11 cellular contexts compared by ENCODE assay signal in genomic region chr9:127444921-127445850, GRCh38. TPM values are rescaled to one million over a fixed set of nuclear protein-coding genes. Genes with fewer than 3 reads are reported as not detected.
DNase-seq lines count a peak whose midpoint lies in the region; ATAC-seq and TF ChIP-seq lines count a peak whose summit lies in the region.
"Had no signal": no experiment of that assay in that cellular context is flagged by ENCODE, and none has a peak within 500 bp of the region (broad histone marks: within the 10 kb centered on the region; RNA-seq: fewer than 3 reads in every experiment).

No MANE protein-coding gene starts in this region.

- no peak for TF ChIP-seq EP300 in stomach (IDR thresholded peaks at IDR 0.05)

- WGBS in IMR-90 (ENCODE audit: extremely low coverage in 2 of 2, insufficient read length in 1 of 2), 2 experiments, result 80% methylated on average over 1 of the region's 15 CpGs; no CpG with 5 or more reads in 1 of the 2 experiments
- 90 to 95% (median 95%) methylated on average over 15 of the region's 15 CpGs for WGBS in stomach, 5 donors

- H4K20me1 ChIP-seq in IMR-90 (ENCODE audit: insufficient read depth, low read length), result peaks cover 63% of the 10 kb centered on the region

- BruUV-seq in IMR-90 (replicated peaks; lab: Mats Ljungman, UMichigan), result TSS peak; percentile 43

- no peak overlapping the region for H2AK5ac ChIP-seq in IMR-90 (ENCODE audit: low read depth, low read length)

- H3K36me3 ChIP-seq in IMR-90 (ENCODE audit: control insufficient read depth, insufficient read depth, low read length) (peaks cover 82% of the 10 kb centered on the region), stomach (peaks cover 84 to 97% (median 96%) of the 10 kb centered on the region in 4 donors)

- in situ Hi-C loops in IMR-90 (cut with MboI; ENCODE audit: low sequenced_read_pairs), result no loop called here

- H3K79me1 ChIP-seq in IMR-90 (ENCODE audit: low read depth in 1 of 2, low read length in 2 of 2), result peaks cover 8 to 69% of the 10 kb centered on the region in 2 experiments

- TF ChIP-seq CTCF in IMR-90 (conservative IDR thresholded peaks at IDR 0.05; ENCODE audit: low read depth, low read length) (no peak), mesothelial cell of epicardium (IDR thresholded peaks at IDR 0.05; ENCODE audit: unreplicated experiment) (no peak), stomach (IDR thresholded peaks at IDR 0.05) (no peak)

- no peak overlapping the region for H4K8ac ChIP-seq in IMR-90 (ENCODE audit: low read depth in 2 of 2, low read length in 2 of 2)

- no peak overlapping the region for H2BK5ac ChIP-seq in IMR-90 (ENCODE audit: low read depth, low read length, poor library complexity, severe bottlenecking)

- no peak overlapping the region for H2BK15ac ChIP-seq in IMR-90 (ENCODE audit: low read depth, low read length)

- DNase-seq in DMS53 (lab: John Stamatoyannopoulos, UW) (peak; percentile 58), DMS53 treated with DMSO at 0.1 percent for 48 hours (lab: John Stamatoyannopoulos, UW; ENCODE audit: unreplicated experiment) (no peak), IMR-90 (peak; percentile 44), mesothelial cell of epicardium (ENCODE audit: low spot score in 2 of 2, unreplicated experiment in 2 of 2) (no peak), stomach (no peak)
- DNase-seq in activated naive CD8-positive, alpha-beta T cell treated with anti-CD3 and anti-CD28 coated beads for 36 hours, result no peak
- DNase-seq in activated effector memory CD4-positive, alpha-beta T cell treated with Interleukin-2 at 50 U/mL for 16 hours, result no peak
- DNase-seq: NCI-H1105, SHP77 had no signal

- no peaks in the 10 kb centered on the region for H3K27me3 ChIP-seq in IMR-90 (ENCODE audit: control insufficient read depth, insufficient read depth, low read length)
- H3K27me3 ChIP-seq in stomach, result no peaks in the 10 kb centered on the region
- H3K27me3 ChIP-seq: foreskin keratinocyte had no signal

- H3K27me3 Mint-ChIP-seq in activated naive CD8-positive, alpha-beta T cell treated with anti-CD3 and anti-CD28 coated beads for 36 hours, result peaks cover 8% of the 10 kb centered on the region
- H3K27me3 Mint-ChIP-seq in mesothelial cell of epicardium (ENCODE audit: low read depth), result no peaks in the 10 kb centered on the region

- no peak overlapping the region for H2BK120ac ChIP-seq in IMR-90 (ENCODE audit: low read depth, low read length)

- H3K9me1 ChIP-seq in IMR-90 (ENCODE audit: insufficient read depth, low read length), result peaks cover 16% of the 10 kb centered on the region

- H3K9me3 ChIP-seq in IMR-90 (ENCODE audit: control insufficient read depth, insufficient read depth, low read length) (peaks cover 16% of the 10 kb centered on the region), stomach (peaks cover 0 to 8% (median 0%) of the 10 kb centered on the region in 4 donors)

- peaks cover 92% of the 10 kb centered on the region for H3K36me3 Mint-ChIP-seq in activated naive CD8-positive, alpha-beta T cell treated with anti-CD3 and anti-CD28 coated beads for 36 hours
- peaks cover 64% of the 10 kb centered on the region for H3K36me3 Mint-ChIP-seq in mesothelial cell of epicardium

- TF ChIP-seq POLR2A in IMR-90 (IDR thresholded peaks at IDR 0.05; ENCODE audit: low read depth, low read length), result 0 out of 2 replicates have a peak, but pooled peaks have one; percentile 13
- TF ChIP-seq POLR2A in stomach (IDR thresholded peaks at IDR 0.05), result no peak

- peaks cover 10% of the 10 kb centered on the region for H3K4me1 ChIP-seq in IMR-90 (ENCODE audit: control insufficient read depth, insufficient read depth, low read length)
- H3K4me1 ChIP-seq in stomach, result peaks cover 19 to 36% (median 22%) of the 10 kb centered on the region in 4 donors
- H3K4me1 ChIP-seq: foreskin keratinocyte had no signal

- H3K4me3 ChIP-seq in IMR-90 (ENCODE audit: insufficient read depth, low read depth, low read length), result no peak overlapping the region
- no peak overlapping the region for H3K4me3 ChIP-seq in stomach

- no peak for ATAC-seq in IMR-90 (ENCODE audit: low read depth)
- no peak for ATAC-seq in HG03354 (IDR thresholded peaks at IDR 0.05; ENCODE audit: poor library complexity, severe bottlenecking, unreplicated experiment)

- dilution Hi-C loops in IMR-90 (cut with HindIII; ENCODE audit: low sequenced_read_pairs, unreplicated experiment), result no loop called here

- no peak overlapping the region for H3K18ac ChIP-seq in IMR-90 (ENCODE audit: low read depth, low read length)

- H3K23ac ChIP-seq in IMR-90 (ENCODE audit: low read depth, low read length), result no peak overlapping the region

- no peak overlapping the region for H2AFZ ChIP-seq in IMR-90 (replicated peaks; ENCODE audit: low read length, poor library complexity)

- H3K27ac ChIP-seq in IMR-90 (ENCODE audit: insufficient read depth, low read length) (no peak overlapping the region), stomach (peak overlapping the region in 1 of 5 donors; percentile 31)
- H3K27ac ChIP-seq: foreskin keratinocyte had no signal

- POLR2A ChIA-PET in IMR-90 (lab: Charles Lee; ENCODE audit: unreplicated experiment), result interaction anchor here (1.0 kb wide), 1 partner anchor 11 kb away, joined by 3 read pairs; no protein-coding TSS in a partner anchor

- H3K9me3 Mint-ChIP-seq in activated naive CD8-positive, alpha-beta T cell treated with anti-CD3 and anti-CD28 coated beads for 36 hours, result peaks cover 21% of the 10 kb centered on the region
- H3K9me3 Mint-ChIP-seq in mesothelial cell of epicardium, result no peaks in the 10 kb centered on the region

- CTCF ChIA-PET in IMR-90 (lab: Yijun Ruan, JAX), result no interaction called here

- intact Hi-C loops in IMR-90 (cut with micrococcal nuclease) (no loop called here), stomach (cut with DNase I; ENCODE audit: low total_unique reads) (no loop called here)

- peaks cover 33% of the 10 kb centered on the region for H3K4me1 Mint-ChIP-seq in activated naive CD8-positive, alpha-beta T cell treated with anti-CD3 and anti-CD28 coated beads for 36 hours
- peaks cover 22% of the 10 kb centered on the region for H3K4me1 Mint-ChIP-seq in mesothelial cell of epicardium

- no peak overlapping the region for H3K4me2 ChIP-seq in IMR-90 (ENCODE audit: low read depth, low read length)

- no peak overlapping the region for H4K5ac ChIP-seq in IMR-90 (ENCODE audit: low read depth, low read length)

- no peak overlapping the region for H3K4me3 Mint-ChIP-seq in activated naive CD8-positive, alpha-beta T cell treated with anti-CD3 and anti-CD28 coated beads for 36 hours
- no peak overlapping the region for H3K4me3 Mint-ChIP-seq in mesothelial cell of epicardium

- H2AK9ac ChIP-seq in IMR-90 (replicated peaks; ENCODE audit: low read depth, low read length, poor library complexity), result no peak overlapping the region

- H3K56ac ChIP-seq in IMR-90 (ENCODE audit: extremely low read depth, insufficient read depth, low read length), result no peak overlapping the region

- no peak overlapping the region for H3K14ac ChIP-seq in IMR-90 (replicated peaks; ENCODE audit: low read depth, low read length)

- no peak overlapping the region for H4K91ac ChIP-seq in IMR-90 (ENCODE audit: insufficient read depth, low read depth, low read length)

- peak overlapping the region; percentile 96 for H3K27ac Mint-ChIP-seq in activated naive CD8-positive, alpha-beta T cell treated with anti-CD3 and anti-CD28 coated beads for 36 hours
- H3K27ac Mint-ChIP-seq in mesothelial cell of epicardium, result peak overlapping the region; percentile 47

- TF ChIP-seq RAD21 in IMR-90 (IDR thresholded peaks at IDR 0.05; ENCODE audit: low read length), result no peak

- no peak overlapping the region for H3K4ac ChIP-seq in IMR-90 (ENCODE audit: low read depth, low read length)

- no peak overlapping the region for H2BK20ac ChIP-seq in IMR-90 (ENCODE audit: low read depth, low read length)

- H3K9ac ChIP-seq in IMR-90 (ENCODE audit: low read depth, low read length), result no peak overlapping the region

TF ChIP-seq in IMR-90, 13 proteins besides CTCF, POLR2A, EP300 and RAD21 (continues in another document):
- TF ChIP-seq CHD1 (IDR thresholded peaks at IDR 0.05; ENCODE audit: low read depth, low read length) (no peak), SMC3 (IDR thresholded peaks at IDR 0.05; ENCODE audit: low read depth, low read length) (no peak)

RNA-seq across cellular contexts. Expression of gene RPL12, which starts 6.0 kb away (rescaled TPM):
- 1,864 and 2,290 TPM in 2 replicates for total RNA-seq in IMR-90 (2012; rRNA removed)
- 2,087 and 2,379 TPM in 2 replicates for polyA plus RNA-seq in IMR-90 (2012; rRNA removed)
- 1,664 and 3,657 TPM in 2 replicates for polyA plus RNA-seq in IMR-90 (2012; cell fraction: cytosol; rRNA removed)
- polyA plus RNA-seq in IMR-90 (2012; cell fraction: nucleus; rRNA removed; ENCODE audit: low replicate concordance), result 762 and 905 TPM in 2 replicates
- 1,000 to 10,000 TPM; 2,007 to 2,108 TPM for total RNA-seq in activated naive CD8-positive, alpha-beta T cell treated with anti-CD3 and anti-CD28 coated beads for 36 hours
- 1,125 to 1,180 TPM (median 1,165 TPM) in 3 replicates for total RNA-seq in mesothelial cell of epicardium
- 1,000 to 10,000 TPM in 4 of 5 donors, 100 to 1,000 TPM in 1; 187 to 1,693 (median 1,211) TPM for total RNA-seq in stomach
- polyA plus RNA-seq in stomach, result 1,000 to 10,000 TPM; 3,146 to 4,806 (median 4,080) TPM

RNA-seq across cellular contexts. Expression of gene LRSAM1, which starts 6.1 kb away (rescaled TPM):
- 3.0 and 3.3 TPM in 2 replicates for total RNA-seq in IMR-90 (2012; rRNA removed)
- polyA plus RNA-seq in IMR-90 (2012; rRNA removed), result 8.0 and 9.3 TPM in 2 replicates
- polyA plus RNA-seq in IMR-90 (2012; cell fraction: cytosol; rRNA removed), result 8.0 and 10.1 TPM in 2 replicates
- polyA plus RNA-seq in IMR-90 (2012; cell fraction: nucleus; rRNA removed; ENCODE audit: low replicate concordance), result 29.5 and 53.3 TPM in 2 replicates
- 10 to 100 TPM; 17.7 to 20.7 TPM for total RNA-seq in activated naive CD8-positive, alpha-beta T cell treated with anti-CD3 and anti-CD28 coated beads for 36 hours
- 27.1 to 28.0 TPM (median 27.4 TPM) in 3 replicates for total RNA-seq in mesothelial cell of epicardium
- 100 to 1,000 TPM in 1 of 5 donors, 10 to 100 TPM in 3, 1 to 10 TPM in 1; 7.2 to 138 (median 28.6) TPM for total RNA-seq in stomach
- polyA plus RNA-seq in stomach, result 10 to 100 TPM; 12.8 to 15.0 (median 13.0) TPM

RNA-seq across cellular contexts. Expression of gene ZNF79, which starts 21.0 kb away (rescaled TPM):
- total RNA-seq in IMR-90 (2012; rRNA removed), result 13.9 and 15.4 TPM in 2 replicates
- 5.3 and 5.6 TPM in 2 replicates for polyA plus RNA-seq in IMR-90 (2012; rRNA removed)
- polyA plus RNA-seq in IMR-90 (2012; cell fraction: cytosol; rRNA removed), result 2.4 and 4.0 TPM in 2 replicates
- polyA plus RNA-seq in IMR-90 (2012; cell fraction: nucleus; rRNA removed; ENCODE audit: low replicate concordance), result 9.5 and 14.4 TPM in 2 replicates
- 1 to 10 TPM; 7.7 to 8.6 TPM for total RNA-seq in activated naive CD8-positive, alpha-beta T cell treated with anti-CD3 and anti-CD28 coated beads for 36 hours
- total RNA-seq in mesothelial cell of epicardium, result 11.0 to 12.1 TPM (median 11.6 TPM) in 3 replicates
- 10 to 100 TPM in 2 of 5 donors, 1 to 10 TPM in 3; 5.1 to 39.1 (median 6.2) TPM for total RNA-seq in stomach
- 1 to 10 TPM; 1.9 to 3.8 (median 2.7) TPM for polyA plus RNA-seq in stomach

RNA-seq across cellular contexts. Expression of gene SLC2A8, which starts 48.2 kb away (rescaled TPM):
- total RNA-seq in IMR-90 (2012; rRNA removed) (6.4 and 9.0 TPM in 2 replicates), mesothelial cell of epicardium (30.9 to 36.0 TPM (median 32.7 TPM) in 3 replicates), stomach (10 to 100 TPM in 4 of 5 donors, 1 to 10 TPM in 1; 4.7 to 36.2 (median 22.0) TPM)
- polyA plus RNA-seq in IMR-90 (2012; rRNA removed) (12.0 and 13.2 TPM in 2 replicates), stomach (10 to 100 TPM; 10.1 to 15.3 (median 12.9) TPM)
- 4.0 and 12.6 TPM in 2 replicates for polyA plus RNA-seq in IMR-90 (2012; cell fraction: cytosol; rRNA removed)
- polyA plus RNA-seq in IMR-90 (2012; cell fraction: nucleus; rRNA removed; ENCODE audit: low replicate concordance), result 17.6 and 48.8 TPM in 2 replicates
- 1 to 10 TPM; 1.0 to 1.9 TPM for total RNA-seq in activated naive CD8-positive, alpha-beta T cell treated with anti-CD3 and anti-CD28 coated beads for 36 hours

Comparison
In these comparisons a context has a peak if more than half of its experiments do, and no peak if none do; other contexts are left out.
1. DNase-seq: peak in DMS53 (single experiment) and IMR-90 (single experiment); none in DMS53 treated with DMSO at 0.1 percent for 48 hours (single experiment), activated naive CD8-positive, alpha-beta T cell treated with anti-CD3 and anti-CD28 coated beads for 36 hours (single experiment), mesothelial cell of epicardium (0 of 2), activated effector memory CD4-positive, alpha-beta T cell treated with Interleukin-2 at 50 U/mL for 16 hours (single experiment) and stomach (single experiment).